Comparison of ENCODE assay signal across 8 cellular contexts in genomic region chr9:94783121-94783664, GRCh38. TPM values are rescaled to one million over a fixed set of nuclear protein-coding genes. Genes with fewer than 3 reads are reported as not detected.
DNase-seq lines count a peak whose midpoint lies in the region; ATAC-seq, FAIRE-seq and TF ChIP-seq lines count a peak whose summit lies in the region.

No MANE protein-coding gene starts in this region.

- H3K27ac ChIP-seq in coronary artery (peak overlapping the region; percentile 48 to 81), left lung (peak overlapping the region in 1 of 2 donors; percentile 75)

- no peaks in the 10 kb centered on the region for H3K9me3 ChIP-seq in left lung

- H3K4me1 ChIP-seq in left lung = peaks cover 4 to 8% of the 10 kb centered on the region in 2 donors

- no peaks in the 10 kb centered on the region for H3K27me3 ChIP-seq in left lung

- peak; percentile 25 for FAIRE-seq in A204.1 (lab: Jason Lieb, UNC)

- H3K36me3 ChIP-seq in left lung = no peaks in the 10 kb centered on the region

- peak; percentile 96 for DNase-seq in NCI-H2029 treated with DMSO at 0.1 percent for 48 hours (lab: John Stamatoyannopoulos, UW)
- peak; percentile 45 for DNase-seq in UCSD-AML1 (lab: John Stamatoyannopoulos, UW; ENCODE audit: unreplicated experiment)
- DNase-seq in coronary artery (ENCODE audit: low spot score) = peak; percentile 86
- DNase-seq in left lung = peak; percentile 82 to 88
- DNase-seq in stimulated activated CD4-positive, alpha-beta T cell treated with anti-CD3 and anti-CD28 coated beads, TNF-alpha, amount 100 ng/mL, for 24 hours (ENCODE audit: low read depth in 3 of 3) = peak; percentile 8 to 11 (median 9)

- intact Hi-C loops in left lung (cut with DNase I) = no loop called here

- peak; percentile 97 for ATAC-seq in left lung
- no peak for ATAC-seq in HG03565 (IDR thresholded peaks at IDR 0.05; ENCODE audit: unreplicated experiment)

- TF ChIP-seq CTCF in GM12872 (IDR thresholded peaks at IDR 0.05; ENCODE audit: insufficient read depth, low read depth, low read length) (peak; percentile 67), coronary artery (IDR thresholded peaks at IDR 0.05) (peak; percentile 56), left lung (IDR thresholded peaks at IDR 0.05) (peak; percentile 48 to 60)

- no peak overlapping the region for H3K4me3 ChIP-seq in coronary artery
- H3K4me3 ChIP-seq in left lung = no peak overlapping the region

RNA-seq across cellular contexts. Expression of gene AOPEP, which starts 56.7 kb away (rescaled TPM):
- total RNA-seq in left lung = 10 to 100 TPM; 74.3 to 83.2 TPM

Comparison
In these comparisons a context has a peak if more than half of its experiments do, and no peak if none do; other contexts are left out.
1. DNase-seq: peak in every context shown above with its lines; median percentile 96 in NCI-H2029 treated with DMSO at 0.1 percent for 48 hours; 86 in coronary artery; 85 in left lung; 45 in UCSD-AML1; 9 in stimulated activated CD4-positive, alpha-beta T cell treated with anti-CD3 and anti-CD28 coated beads, TNF-alpha, amount 100 ng/mL, for 24 hours.